In genomic region chr12:43737646-43738045, GRCh38 we compare ENCODE assay signal across 26 cellular contexts. TPM values are rescaled to one million over a fixed set of nuclear protein-coding genes. Genes with fewer than 3 reads are reported as not detected.
DNase-seq lines count a peak whose midpoint lies in the region; ATAC-seq and TF ChIP-seq lines count a peak whose summit lies in the region.
"Had no signal": no experiment of that assay in that cellular context is flagged by ENCODE, and none has a peak within 500 bp of the region (broad histone marks: within the 10 kb centered on the region; RNA-seq: fewer than 3 reads in every experiment).

No MANE protein-coding gene starts in this region.

- DNase-seq in AG08395 (ENCODE audit: low spot score) (peak; percentile 28), HT1080 (ENCODE audit: low read depth) (peak; percentile 79), brain microvascular endothelial cell (peak; percentile 50), glomerular visceral epithelial cell (ENCODE audit: extremely low spot score) (peak; percentile 47), upper lobe of right lung (no peak)
- no peak for DNase-seq in activated CD4-positive, alpha-beta T cell treated with anti-CD3 and anti-CD28 coated beads, Interleukin-2, amount 10 ng/mL, durations not matched to agents 7 days and 5 days
- DNase-seq: activated CD4-positive, alpha-beta T cell treated with anti-CD3 and anti-CD28 coated beads, Interleukin-2, amount 50 U/mL, for 1 hour; activated CD8-positive, alpha-beta memory T cell treated with anti-CD3 and anti-CD28 coated beads, Interleukin-2, amount 50 U/mL, for 4 hours; activated gamma-delta T cell treated with Interleukin-2 at 50 U/mL for 16 hours; effector memory CD8-positive, alpha-beta T cell; GDM1; H9; midbrain; NCI-H1105; NCI-H2107; NCI-H524 treated with DMSO at 0.1 percent for 48 hours; nephron progenitor cell; psoas muscle; SHP77; stimulated activated CD4-positive, alpha-beta T cell treated with anti-CD3 and anti-CD28 coated beads, Interleukin-4, amount 100 ng/mL, for 4 hours; T-cell had no signal

- H3K9me3 Mint-ChIP-seq in activated CD4-positive, alpha-beta T cell treated with anti-CD3 and anti-CD28 coated beads, Interleukin-2, amount 10 ng/mL, durations not matched to agents 7 days and 5 days = no peaks in the 10 kb centered on the region
- H3K9me3 Mint-ChIP-seq: effector memory CD8-positive, alpha-beta T cell; H9; nephron progenitor cell; T-cell had no signal

- no peak overlapping the region for H3K4me3 ChIP-seq in brain microvascular endothelial cell (ENCODE audit: low read depth, low read length)
- H3K4me3 ChIP-seq in upper lobe of right lung = no peak overlapping the region
- H3K4me3 ChIP-seq: psoas muscle had no signal

- TF ChIP-seq CTCF in brain microvascular endothelial cell (IDR thresholded peaks at IDR 0.05; ENCODE audit: low read depth, low read length, missing control alignments) (no peak), upper lobe of right lung (IDR thresholded peaks at IDR 0.05) (no peak)

- H3K27ac ChIP-seq in brain microvascular endothelial cell = peak overlapping the region; percentile 58
- no peak overlapping the region for H3K27ac ChIP-seq in upper lobe of right lung
- H3K27ac ChIP-seq: C4-2B, KMS-11, psoas muscle had no signal

- CTCF ChIA-PET in activated CD4-positive, alpha-beta T cell treated with anti-CD3 and anti-CD28 coated beads, Interleukin-2, amount 10 ng/mL, durations not matched to agents 7 days and 5 days (lab: Charles Lee) = no interaction called here

- no peaks in the 10 kb centered on the region for H3K4me1 ChIP-seq in upper lobe of right lung

- H3K36me3 ChIP-seq in brain microvascular endothelial cell (replicated peaks) = peaks cover 11% of the 10 kb centered on the region
- H3K36me3 ChIP-seq in upper lobe of right lung = peaks cover 54% of the 10 kb centered on the region

- POLR2A ChIA-PET in activated CD4-positive, alpha-beta T cell treated with anti-CD3 and anti-CD28 coated beads, Interleukin-2, amount 10 ng/mL, durations not matched to agents 7 days and 5 days (lab: Charles Lee) = no interaction called here

- intact Hi-C loops in upper lobe of right lung (cut with DNase I) = no loop called here

- no peak overlapping the region for H3K27ac Mint-ChIP-seq in activated CD4-positive, alpha-beta T cell treated with anti-CD3 and anti-CD28 coated beads, Interleukin-2, amount 10 ng/mL, durations not matched to agents 7 days and 5 days
- H3K27ac Mint-ChIP-seq: effector memory CD8-positive, alpha-beta T cell; H9; nephron progenitor cell; T-cell had no signal

- no peak overlapping the region for H3K4me3 Mint-ChIP-seq in activated CD4-positive, alpha-beta T cell treated with anti-CD3 and anti-CD28 coated beads, Interleukin-2, amount 10 ng/mL, durations not matched to agents 7 days and 5 days
- H3K4me3 Mint-ChIP-seq: effector memory CD8-positive, alpha-beta T cell; H9; nephron progenitor cell; T-cell had no signal

- H3K9me3 ChIP-seq in upper lobe of right lung = no peaks in the 10 kb centered on the region
- H3K9me3 ChIP-seq: psoas muscle had no signal

- peaks cover 21% of the 10 kb centered on the region for H3K36me3 Mint-ChIP-seq in activated CD4-positive, alpha-beta T cell treated with anti-CD3 and anti-CD28 coated beads, Interleukin-2, amount 10 ng/mL, durations not matched to agents 7 days and 5 days (ENCODE audit: low read depth)

- H3K27me3 ChIP-seq in brain microvascular endothelial cell (replicated peaks) = no peaks in the 10 kb centered on the region
- no peaks in the 10 kb centered on the region for H3K27me3 ChIP-seq in upper lobe of right lung

- in situ Hi-C loops in brain microvascular endothelial cell (cut with HindIII; ENCODE audit: low pct_ligation_motif_present, low sequenced_read_pairs) = no loop called here

- no peak for ATAC-seq in HG03025 (IDR thresholded peaks at IDR 0.05; ENCODE audit: low FRiP score, unreplicated experiment)
- no peak for ATAC-seq in HG02759 (IDR thresholded peaks at IDR 0.05; ENCODE audit: unreplicated experiment)
- ATAC-seq in upper lobe of right lung = no peak
- ATAC-seq: effector memory CD8-positive, alpha-beta T cell; left lobe of liver; psoas muscle; T-cell had no signal

- no peaks in the 10 kb centered on the region for H3K27me3 Mint-ChIP-seq in activated CD4-positive, alpha-beta T cell treated with anti-CD3 and anti-CD28 coated beads, Interleukin-2, amount 10 ng/mL, durations not matched to agents 7 days and 5 days
- H3K27me3 Mint-ChIP-seq: effector memory CD8-positive, alpha-beta T cell; T-cell had no signal

- peaks cover 2% of the 10 kb centered on the region for H3K4me1 Mint-ChIP-seq in activated CD4-positive, alpha-beta T cell treated with anti-CD3 and anti-CD28 coated beads, Interleukin-2, amount 10 ng/mL, durations not matched to agents 7 days and 5 days
- H3K4me1 Mint-ChIP-seq: nephron progenitor cell, T-cell had no signal

RNA-seq across cellular contexts. Expression of gene PUS7L, which starts 20.9 kb away (rescaled TPM):
- total RNA-seq in HT1080 (2014; rRNA removed; shearing (Covaris generic)) = 10.3 and 12.2 TPM in 2 replicates
- 4.4 and 6.7 TPM in 2 replicates for polyA plus RNA-seq in HT1080 (2015; cell fraction: cytosol; rRNA removed)
- polyA plus RNA-seq in HT1080 (2015; cell fraction: nucleus; rRNA removed) = 11.1 and 12.7 TPM in 2 replicates
- 11.7 TPM for total RNA-seq in upper lobe of right lung
- total RNA-seq in activated CD4-positive, alpha-beta T cell treated with anti-CD3 and anti-CD28 coated beads, Interleukin-2, amount 10 ng/mL, durations not matched to agents 7 days and 5 days = 10 to 100 TPM; 17.4 to 22.4 TPM

RNA-seq across cellular contexts. Expression of gene IRAK4, which starts 21.1 kb away (rescaled TPM):
- 3.8 and 4.9 TPM in 2 replicates for total RNA-seq in HT1080 (2014; rRNA removed; shearing (Covaris generic))
- 6.8 and 8.9 TPM in 2 replicates for polyA plus RNA-seq in HT1080 (2015; cell fraction: cytosol; rRNA removed)
- polyA plus RNA-seq in HT1080 (2015; cell fraction: nucleus; rRNA removed) = 19.7 and 21.7 TPM in 2 replicates
- total RNA-seq in upper lobe of right lung = 18.4 TPM
- total RNA-seq in activated CD4-positive, alpha-beta T cell treated with anti-CD3 and anti-CD28 coated beads, Interleukin-2, amount 10 ng/mL, durations not matched to agents 7 days and 5 days = 10 to 100 TPM; 39.0 to 41.4 TPM

Comparison
In these comparisons a context has a peak if more than half of its experiments do, and no peak if none do; other contexts are left out.
1. DNase-seq: peak in AG08395 (single experiment), HT1080 (single experiment), brain microvascular endothelial cell (single experiment) and glomerular visceral epithelial cell (single experiment); none in upper lobe of right lung (single experiment) and activated CD4-positive, alpha-beta T cell treated with anti-CD3 and anti-CD28 coated beads, Interleukin-2, amount 10 ng/mL, durations not matched to agents 7 days and 5 days (single experiment).